In genomic region chr9:75378036-75378435, GRCh38 we compare ENCODE assay signal across 14 cellular contexts.
DNase-seq lines count a peak whose midpoint lies in the region; ATAC-seq, FAIRE-seq and TF ChIP-seq lines count a peak whose summit lies in the region.
"Had no signal": no experiment of that assay in that cellular context is flagged by ENCODE, and none has a peak within 500 bp of the region (broad histone marks: within the 10 kb centered on the region; RNA-seq: fewer than 3 reads in every experiment).

No MANE protein-coding gene starts in this region.

- H3K27me3 Mint-ChIP-seq in astrocyte (ENCODE audit: low read depth, unreplicated experiment), result no peaks in the 10 kb centered on the region
- H3K27me3 Mint-ChIP-seq in activated T-cell treated with anti-CD3 and anti-CD28 coated beads, Interleukin-2, amount 50 U/mL, for 72 hours (ENCODE audit: low read depth), result no peaks in the 10 kb centered on the region

- H4K20me1 ChIP-seq in astrocyte (ENCODE audit: insufficient read depth, low read length), result no peaks in the 10 kb centered on the region

- no peaks in the 10 kb centered on the region for H3K9me3 ChIP-seq in BE2C
- no peaks in the 10 kb centered on the region for H3K9me3 ChIP-seq in astrocyte (ENCODE audit: insufficient read depth, low read depth, low read length)
- H3K9me3 ChIP-seq: SJCRH30 had no signal

- DNase-seq in BE2C, result peak; percentile 8
- DNase-seq in astrocyte (ENCODE audit: low read depth), result peak; percentile 36
- DNase-seq in iPS-NIHi7 (ENCODE audit: extremely low spot score), result peak; percentile 16
- DNase-seq in posterior vena cava (ENCODE audit: low spot score), result peak; percentile 97
- no peak for DNase-seq in GOT3 (lab: John Stamatoyannopoulos, UW)
- no peak for DNase-seq in stimulated activated CD4-positive, alpha-beta T cell treated with anti-CD3 and anti-CD28 coated beads, Interleukin-2, amount 100 ng/mL, for 24 hours
- no peak for DNase-seq in cerebellum (ENCODE audit: low spot score)
- DNase-seq in activated T-cell treated with anti-CD3 and anti-CD28 coated beads, Interleukin-2, amount 50 U/mL, for 72 hours, result no peak
- DNase-seq: SJCRH30 had no signal

- H2AFZ ChIP-seq in astrocyte (ENCODE audit: low read depth, low read length), result no peak overlapping the region

- no peaks in the 10 kb centered on the region for H3K36me3 Mint-ChIP-seq in astrocyte (ENCODE audit: low read depth, unreplicated experiment)
- peaks cover 0 to 2% of the 10 kb centered on the region in 2 donors for H3K36me3 Mint-ChIP-seq in activated T-cell treated with anti-CD3 and anti-CD28 coated beads, Interleukin-2, amount 50 U/mL, for 72 hours (ENCODE audit: insufficient read depth in 2 of 2)

- intact Hi-C loops in posterior vena cava (cut with DNase I), result no loop called here

- no peak overlapping the region for H3K4me2 ChIP-seq in astrocyte (ENCODE audit: low read length)

- H3K79me2 ChIP-seq in astrocyte (ENCODE audit: insufficient read depth, low read length), result no peaks in the 10 kb centered on the region

- H3K4me1 ChIP-seq in BE2C (no peaks in the 10 kb centered on the region), astrocyte (ENCODE audit: insufficient read depth, low read length) (peaks cover 5% of the 10 kb centered on the region)
- H3K4me1 ChIP-seq: SJCRH30 had no signal

- no peak overlapping the region for H3K4me3 ChIP-seq in BE2C (ENCODE audit: low read depth, low read length)
- no peak overlapping the region for H3K4me3 ChIP-seq in astrocyte (ENCODE audit: insufficient read depth, low read depth, low read length)
- H3K4me3 ChIP-seq: dorsolateral prefrontal cortex, SJCRH30, skin epidermis had no signal

- no peak for FAIRE-seq in astrocyte (lab: Jason Lieb, UNC)
- FAIRE-seq: A204.1, HTR-8/SVneo had no signal

- H3K27ac ChIP-seq in astrocyte (ENCODE audit: low read depth, low read length), result no peak overlapping the region
- H3K27ac ChIP-seq: dorsolateral prefrontal cortex, SJCRH30, VCaP had no signal

- no peaks in the 10 kb centered on the region for H3K36me3 ChIP-seq in BE2C
- H3K36me3 ChIP-seq in astrocyte (ENCODE audit: insufficient read depth, low read length), result no peaks in the 10 kb centered on the region
- H3K36me3 ChIP-seq: SJCRH30 had no signal

- H3K27me3 ChIP-seq in BE2C, result no peaks in the 10 kb centered on the region
- no peaks in the 10 kb centered on the region for H3K27me3 ChIP-seq in astrocyte (ENCODE audit: insufficient read depth, low read length)
- H3K27me3 ChIP-seq: SJCRH30 had no signal

- H3K9ac ChIP-seq in astrocyte (ENCODE audit: low read length), result no peak overlapping the region

- peak overlapping the region; percentile 89 for H3K27ac Mint-ChIP-seq in astrocyte (ENCODE audit: unreplicated experiment)
- H3K27ac Mint-ChIP-seq in activated T-cell treated with anti-CD3 and anti-CD28 coated beads, Interleukin-2, amount 50 U/mL, for 72 hours, result no peak overlapping the region

- no peak for ATAC-seq in activated T-cell treated with anti-CD3 and anti-CD28 coated beads, Interleukin-2, amount 50 U/mL, for 72 hours (replicated peaks in 1 of 2)

- peaks cover 25% of the 10 kb centered on the region for H3K4me1 Mint-ChIP-seq in astrocyte (ENCODE audit: low read depth, unreplicated experiment)
- H3K4me1 Mint-ChIP-seq in activated T-cell treated with anti-CD3 and anti-CD28 coated beads, Interleukin-2, amount 50 U/mL, for 72 hours (ENCODE audit: low read depth), result no peaks in the 10 kb centered on the region

- TF ChIP-seq CTCF in BE2C (IDR thresholded peaks at IDR 0.05; ENCODE audit: low read depth, low read length) (no peak), astrocyte (IDR thresholded peaks at IDR 0.05; ENCODE audit: insufficient read depth, low read depth, low read length) (no peak)

- H3K9me3 Mint-ChIP-seq in astrocyte (ENCODE audit: unreplicated experiment), result peaks cover 5% of the 10 kb centered on the region
- H3K9me3 Mint-ChIP-seq in activated T-cell treated with anti-CD3 and anti-CD28 coated beads, Interleukin-2, amount 50 U/mL, for 72 hours, result peaks cover 3 to 4% of the 10 kb centered on the region in 2 donors

- H3K4me3 Mint-ChIP-seq in astrocyte (ENCODE audit: unreplicated experiment), result no peak overlapping the region
- no peak overlapping the region for H3K4me3 Mint-ChIP-seq in activated T-cell treated with anti-CD3 and anti-CD28 coated beads, Interleukin-2, amount 50 U/mL, for 72 hours

Comparison
In these comparisons a context has a peak if more than half of its experiments do, and no peak if none do; other contexts are left out.
1. DNase-seq: peak in BE2C (single experiment), astrocyte (single experiment), iPS-NIHi7 (single experiment) and posterior vena cava (single experiment); none in GOT3 (single experiment), stimulated activated CD4-positive, alpha-beta T cell treated with anti-CD3 and anti-CD28 coated beads, Interleukin-2, amount 100 ng/mL, for 24 hours (0 of 2), cerebellum (single experiment) and activated T-cell treated with anti-CD3 and anti-CD28 coated beads, Interleukin-2, amount 50 U/mL, for 72 hours (0 of 2).